ENCODE assay signal across 16 cellular contexts in genomic region chr1:8211251-8211619, GRCh38.
DNase-seq lines count a peak whose midpoint lies in the region; ATAC-seq and TF ChIP-seq lines count a peak whose summit lies in the region.
"Had no signal": no experiment of that assay in that cellular context is flagged by ENCODE, and none has a peak within 500 bp of the region (broad histone marks: within the 10 kb centered on the region; RNA-seq: fewer than 3 reads in every experiment).

No MANE protein-coding gene starts in this region.

- H2AFZ ChIP-seq in IMR-90 (replicated peaks; ENCODE audit: low read length, poor library complexity), result peak overlapping the region; percentile 57

- TF ChIP-seq RAD21 in IMR-90 (IDR thresholded peaks at IDR 0.05; ENCODE audit: low read length), result no peak

- TF ChIP-seq CTCF in IMR-90 (conservative IDR thresholded peaks at IDR 0.05; ENCODE audit: low read depth, low read length) (no peak), left lung (IDR thresholded peaks at IDR 0.05) (no peak), stomach (IDR thresholded peaks at IDR 0.05) (no peak)

- no peak for TF ChIP-seq EP300 in stomach (IDR thresholded peaks at IDR 0.05)

- intact Hi-C loops in IMR-90 (cut with micrococcal nuclease) (no loop called here), left lung (cut with DNase I) (no loop called here), stomach (cut with DNase I; ENCODE audit: low total_unique reads) (no loop called here)

- H3K79me1 ChIP-seq in IMR-90 (ENCODE audit: low read depth in 1 of 2, low read length in 2 of 2), result peaks cover 3 to 5% of the 10 kb centered on the region in 2 experiments; a peak in 2 of 4 replicates

- ATAC-seq in IMR-90 (ENCODE audit: low read depth), result no peak
- ATAC-seq in activated T-helper 17 cell treated with anti-CD3 and anti-CD28 coated beads, Interleukin-2, amount 50 U/mL, for 72 hours (replicated peaks), result no peak
- ATAC-seq in left lung, result no peak
- ATAC-seq in GM21786 (IDR thresholded peaks at IDR 0.05; ENCODE audit: unreplicated experiment), result no peak
- ATAC-seq in HG02840 (IDR thresholded peaks at IDR 0.05; ENCODE audit: low FRiP score, unreplicated experiment), result no peak
- ATAC-seq: left colon had no signal

- in situ Hi-C loops in IMR-90 (cut with MboI; ENCODE audit: low sequenced_read_pairs), result loop anchor here (10.0 kb wide), 1 partner anchor 176 kb away; no protein-coding TSS in a partner anchor
- in situ Hi-C loops in ACHN (cut with HindIII; ENCODE audit: low pct_ligation_motif_present, low pct_unique_long_range_greater_than_20kb, low sequenced_read_pairs), result no loop called here

- peak overlapping the region; percentile 94 for H4K5ac ChIP-seq in IMR-90 (ENCODE audit: low read depth, low read length)

- peak overlapping the region; percentile 97 for H2BK120ac ChIP-seq in IMR-90 (ENCODE audit: low read depth, low read length)

- dilution Hi-C loops in IMR-90 (cut with HindIII; ENCODE audit: low sequenced_read_pairs, unreplicated experiment), result no loop called here

- H2BK15ac ChIP-seq in IMR-90 (ENCODE audit: low read depth, low read length), result peak overlapping the region; percentile 99; the same call in 2 of the 3 replicates

- no peaks in the 10 kb centered on the region for H3K9me3 Mint-ChIP-seq in activated T-helper 17 cell treated with anti-CD3 and anti-CD28 coated beads, Interleukin-2, amount 50 U/mL, for 72 hours
- H3K9me3 Mint-ChIP-seq: activated CD4-positive, alpha-beta memory T cell treated with anti-CD3 and anti-CD28 coated beads, Interleukin-2, amount 10 ng/mL, durations not matched to agents 7 days and 5 days; activated T-helper 2 cell treated with anti-CD3 and anti-CD28 coated beads, Interferon-gamma antibody, Interleukin-2, Interleukin-4, amounts not matched to agents 10 μg/mL and 5 μg/mL and 100 μg/mL, durations not matched to agents 14 hours and 24 hours and 36 hours; central memory CD8-positive, alpha-beta T cell had no signal

- H3K27me3 ChIP-seq in IMR-90 (ENCODE audit: control insufficient read depth, insufficient read depth, low read length), result no peaks in the 10 kb centered on the region
- no peaks in the 10 kb centered on the region for H3K27me3 ChIP-seq in left lung
- H3K27me3 ChIP-seq in stomach, result no peaks in the 10 kb centered on the region
- H3K27me3 ChIP-seq: pancreas had no signal

- H3K4me3 ChIP-seq in IMR-90 (ENCODE audit: insufficient read depth, low read depth, low read length) (no peak overlapping the region), left lung (peak overlapping the region in 1 of 2 donors; percentile 20), stomach (no peak overlapping the region)
- H3K4me3 ChIP-seq: BLaER1, pancreas had no signal

- peak overlapping the region; percentile 97 for H4K91ac ChIP-seq in IMR-90 (ENCODE audit: insufficient read depth, low read depth, low read length)

- H3K14ac ChIP-seq in IMR-90 (replicated peaks; ENCODE audit: low read depth, low read length), result peak overlapping the region; percentile 92

- peak overlapping the region; percentile 94 for H2BK5ac ChIP-seq in IMR-90 (ENCODE audit: low read depth, low read length, poor library complexity, severe bottlenecking)

- H3K4me1 Mint-ChIP-seq in activated T-helper 17 cell treated with anti-CD3 and anti-CD28 coated beads, Interleukin-2, amount 50 U/mL, for 72 hours, result peaks cover 11% of the 10 kb centered on the region

- H3K36me3 ChIP-seq in IMR-90 (ENCODE audit: control insufficient read depth, insufficient read depth, low read length) (no peaks in the 10 kb centered on the region), left lung (no peaks in the 10 kb centered on the region), stomach (no peaks in the 10 kb centered on the region)
- H3K36me3 ChIP-seq: BLaER1, pancreas had no signal

- H4K8ac ChIP-seq in IMR-90 (ENCODE audit: low read depth in 2 of 2, low read length in 2 of 2), result peak overlapping the region; percentile 60 to 94

- H2AK9ac ChIP-seq in IMR-90 (replicated peaks; ENCODE audit: low read depth, low read length, poor library complexity), result peak overlapping the region; percentile 87

- H3K4me2 ChIP-seq in IMR-90 (ENCODE audit: low read depth, low read length), result no peak overlapping the region
- H3K4me2 ChIP-seq: BLaER1 had no signal

- peak overlapping the region; percentile 96 for H3K18ac ChIP-seq in IMR-90 (ENCODE audit: low read depth, low read length)

- no TSS peak for BruUV-seq in IMR-90 (replicated peaks; lab: Mats Ljungman, UMichigan)

- H3K9ac ChIP-seq in IMR-90 (ENCODE audit: low read depth, low read length), result peak overlapping the region; percentile 7; the same call in 1 of the 2 replicates
- H3K9ac ChIP-seq: BLaER1 had no signal

- H3K36me3 Mint-ChIP-seq in activated T-helper 17 cell treated with anti-CD3 and anti-CD28 coated beads, Interleukin-2, amount 50 U/mL, for 72 hours (ENCODE audit: low read depth), result no peaks in the 10 kb centered on the region

- H3K56ac ChIP-seq in IMR-90 (ENCODE audit: extremely low read depth, insufficient read depth, low read length), result peak overlapping the region; percentile 93

- no peaks in the 10 kb centered on the region for H4K20me1 ChIP-seq in IMR-90 (ENCODE audit: insufficient read depth, low read length)
- H4K20me1 ChIP-seq: BLaER1 had no signal

- H2AK5ac ChIP-seq in IMR-90 (ENCODE audit: low read depth, low read length), result peak overlapping the region; percentile 96

- CTCF ChIA-PET in IMR-90 (lab: Yijun Ruan, JAX), result no interaction called here

- H3K27ac ChIP-seq in IMR-90 (ENCODE audit: insufficient read depth, low read length), result peak overlapping the region; percentile 86
- H3K27ac ChIP-seq in left lung, result peak overlapping the region; percentile 88 to 93
- H3K27ac ChIP-seq in stomach, result peak overlapping the region in 4 of 5 donors; percentile 46 to 78 (median 62)
- H3K27ac ChIP-seq: BLaER1, pancreas had no signal

- TF ChIP-seq POLR2A in IMR-90 (IDR thresholded peaks at IDR 0.05; ENCODE audit: low read depth, low read length) (no peak), stomach (IDR thresholded peaks at IDR 0.05) (no peak)

- H3K4ac ChIP-seq in IMR-90 (ENCODE audit: low read depth, low read length), result peak overlapping the region; percentile 96

- 100% methylated on average over 1 of the region's 10 CpGs; no CpG with 5 or more reads in 1 of the 2 experiments for WGBS in IMR-90 (ENCODE audit: extremely low coverage in 2 of 2, insufficient read length in 1 of 2), 2 experiments
- 82 to 98% (median 92%) methylated on average over 8 to 10 of the region's 10 CpGs for WGBS in stomach, 5 donors

- H3K4me1 ChIP-seq in IMR-90 (ENCODE audit: control insufficient read depth, insufficient read depth, low read length) (peaks cover 31% of the 10 kb centered on the region), left lung (peaks cover 5 to 48% of the 10 kb centered on the region in 2 donors), stomach (peaks cover 0 to 41% (median 8%) of the 10 kb centered on the region in 4 donors)
- H3K4me1 ChIP-seq: BLaER1, pancreas had no signal

- peak overlapping the region; percentile 98 for H2BK20ac ChIP-seq in IMR-90 (ENCODE audit: low read depth, low read length)

- peak overlapping the region; percentile 59 for H3K4me3 Mint-ChIP-seq in activated T-helper 17 cell treated with anti-CD3 and anti-CD28 coated beads, Interleukin-2, amount 50 U/mL, for 72 hours
- H3K4me3 Mint-ChIP-seq: activated CD4-positive, alpha-beta memory T cell treated with anti-CD3 and anti-CD28 coated beads, Interleukin-2, amount 10 ng/mL, durations not matched to agents 7 days and 5 days; central memory CD8-positive, alpha-beta T cell had no signal

- no peak overlapping the region for H3K27ac Mint-ChIP-seq in activated T-helper 17 cell treated with anti-CD3 and anti-CD28 coated beads, Interleukin-2, amount 50 U/mL, for 72 hours
- H3K27ac Mint-ChIP-seq: activated CD4-positive, alpha-beta memory T cell treated with anti-CD3 and anti-CD28 coated beads, Interleukin-2, amount 10 ng/mL, durations not matched to agents 7 days and 5 days; activated T-helper 2 cell treated with anti-CD3 and anti-CD28 coated beads, Interferon-gamma antibody, Interleukin-2, Interleukin-4, amounts not matched to agents 10 μg/mL and 5 μg/mL and 100 μg/mL, durations not matched to agents 14 hours and 24 hours and 36 hours had no signal

- peak overlapping the region; percentile 80; the same call in 1 of the 2 replicates for H3K23ac ChIP-seq in IMR-90 (ENCODE audit: low read depth, low read length)

- H3K9me3 ChIP-seq in IMR-90 (ENCODE audit: control insufficient read depth, insufficient read depth, low read length), result no peaks in the 10 kb centered on the region
- no peaks in the 10 kb centered on the region for H3K9me3 ChIP-seq in left lung
- H3K9me3 ChIP-seq in stomach, result no peaks in the 10 kb centered on the region
- H3K9me3 ChIP-seq: BLaER1, pancreas had no signal

- H3K9me1 ChIP-seq in IMR-90 (ENCODE audit: insufficient read depth, low read length), result peaks cover 24% of the 10 kb centered on the region

- peaks cover 33% of the 10 kb centered on the region for H3K27me3 Mint-ChIP-seq in activated T-helper 17 cell treated with anti-CD3 and anti-CD28 coated beads, Interleukin-2, amount 50 U/mL, for 72 hours

- POLR2A ChIA-PET in IMR-90 (lab: Charles Lee; ENCODE audit: unreplicated experiment), result interaction anchor here (0.6 kb wide), 2 partner anchors 69 to 184 kb away, joined by 3 to 4 read pairs; no protein-coding TSS in a partner anchor

- no peak for DNase-seq in IMR-90
- DNase-seq in left lung, result no peak
- no peak for DNase-seq in stomach
- no peak for DNase-seq in ACHN
- DNase-seq: left colon; NCI-H1436; NCI-H774; pancreas; stimulated activated CD4-positive, alpha-beta T cell treated with anti-CD3 and anti-CD28 coated beads, Interleukin-4, amount 100 ng/mL, for 1 hour had no signal

TF ChIP-seq in IMR-90, 13 proteins besides CTCF, POLR2A, EP300 and RAD21:
- TF ChIP-seq RCOR1 (IDR thresholded peaks at IDR 0.05; ENCODE audit: insufficient replicate concordance, low read length) (no peak), MXI1 (IDR thresholded peaks at IDR 0.05; ENCODE audit: borderline replicate concordance, low read depth, low read length) (no peak), CHD1 (IDR thresholded peaks at IDR 0.05; ENCODE audit: low read depth, low read length) (no peak), MAFK (IDR thresholded peaks at IDR 0.05; ENCODE audit: low read depth, low read length) (no peak), RFX5 (IDR thresholded peaks at IDR 0.05; ENCODE audit: low read depth, low read length) (no peak), MAZ (IDR thresholded peaks at IDR 0.05; ENCODE audit: borderline replicate concordance, low read depth, low read length) (no peak), ELK1 (IDR thresholded peaks at IDR 0.05; ENCODE audit: borderline replicate concordance, low read depth, low read length) (no peak)
